2 cellular contexts compared by ENCODE assay signal in genomic region chr2:128832946-128833560, GRCh38.
TF ChIP-seq lines count a peak whose summit lies in the region.

No MANE protein-coding gene starts in this region.

TF ChIP-seq in SK-N-SH, 30 proteins besides CTCF, POLR2A, EP300 and RAD21 (continued from another document):
- TF ChIP-seq REST (IDR thresholded peaks at IDR 0.05; ENCODE audit: low read depth, low read length) (no peak), TEAD4 (IDR thresholded peaks at IDR 0.05; ENCODE audit: borderline replicate concordance, insufficient read depth) (no peak), NRF1 (IDR thresholded peaks at IDR 0.05; ENCODE audit: low read depth, low read length) (no peak)

TF ChIP-seq in SK-N-SH treated with all-trans-retinoic acid at 6 μM for 48 hours, 23 proteins besides CTCF, POLR2A, EP300 and RAD21 (continued from another document):
- TF ChIP-seq ISL1 (CRISPR knock-in tag; IDR thresholded peaks at IDR 0.05) (no peak), TOX (CRISPR knock-in tag; IDR thresholded peaks at IDR 0.05; ENCODE audit: borderline replicate concordance) (no peak), POU6F1 (CRISPR knock-in tag; IDR thresholded peaks at IDR 0.05; ENCODE audit: borderline replicate concordance, low read depth) (no peak), CREB5 (CRISPR knock-in tag; IDR thresholded peaks at IDR 0.05; ENCODE audit: low read depth) (no peak), ZFP30 (CRISPR knock-in tag; IDR thresholded peaks at IDR 0.05) (no peak)
TF ChIP-seq in SK-N-SH treated with all-trans-retinoic acid at 6 μM for 48 hours: peak in this region for 0.
